3 cellular contexts compared by ENCODE assay signal in genomic region chr18:31177369-31177768, GRCh38. TPM values are rescaled to one million over a fixed set of nuclear protein-coding genes. Genes with fewer than 3 reads are reported as not detected.
"Had no signal": no experiment of that assay in that cellular context is flagged by ENCODE, and none has a peak within 500 bp of the region (broad histone marks: within the 10 kb centered on the region; RNA-seq: fewer than 3 reads in every experiment).

No MANE protein-coding gene starts in this region.

RNA-seq across cellular contexts. Expression of gene DSC1, which starts 14.7 kb away (rescaled TPM):
- total RNA-seq: LHCN-M2, M059J, MCF 10A had no signal
